1 cellular context compared by ENCODE assay signal in genomic region chr22:20020533-20021195, GRCh38.
TF ChIP-seq lines count a peak whose summit lies in the region.

A gene with protein sequence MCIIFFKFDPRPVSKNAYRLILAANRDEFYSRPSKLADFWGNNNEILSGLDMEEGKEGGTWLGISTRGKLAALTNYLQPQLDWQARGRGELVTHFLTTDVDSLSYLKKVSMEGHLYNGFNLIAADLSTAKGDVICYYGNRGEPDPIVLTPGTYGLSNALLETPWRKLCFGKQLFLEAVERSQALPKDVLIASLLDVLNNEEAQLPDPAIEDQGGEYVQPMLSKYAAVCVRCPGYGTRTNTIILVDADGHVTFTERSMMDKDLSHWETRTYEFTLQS (plus strand): TSS chr22:20021110. CDS start chr22:20036799, 15,689 bp downstream.

TF ChIP-seq in K562, 482 proteins besides CTCF, POLR2A, EP300 and RAD21 (continued from another document and continues in another):
- TF ChIP-seq GMEB1 (CRISPR knock-in tag; IDR thresholded peaks at IDR 0.05) (peak; percentile 83), NCOA4 (IDR thresholded peaks at IDR 0.05; ENCODE audit: partially characterized antibody) (no peak), RBM15 (IDR thresholded peaks at IDR 0.05; ENCODE audit: insufficient read depth, low read length) (no peak), PTBP1 (IDR thresholded peaks at IDR 0.05; ENCODE audit: low read depth, low read length) (no peak), ZNF436 (CRISPR knock-in tag; IDR thresholded peaks at IDR 0.05) (no peak), CCNT2 (IDR thresholded peaks at IDR 0.05; ENCODE audit: borderline replicate concordance, extremely low read depth, insufficient read length, low read depth, low read length) (no peak), TFAM (CRISPR knock-in tag; conservative IDR thresholded peaks at IDR 0.05) (no peak), MEF2A (IDR thresholded peaks at IDR 0.05; ENCODE audit: control insufficient read depth, low read depth, low read length) (no peak), ZNF592 (IDR thresholded peaks at IDR 0.05) (no peak), E2F1 (CRISPR knock-in tag; IDR thresholded peaks at IDR 0.05) (peak; percentile 94; the same call in 1 of the 2 replicates), RBM25 (IDR thresholded peaks at IDR 0.05; ENCODE audit: low read depth, low read length, severe bottlenecking) (no peak), STAG1 (CRISPR knock-in tag; IDR thresholded peaks at IDR 0.05; ENCODE audit: borderline replicate concordance) (no peak), POU5F1 (IDR thresholded peaks at IDR 0.05; ENCODE audit: borderline replicate concordance, low read depth, low read length, partially characterized antibody) (peak; percentile 47), ZKSCAN1 (IDR thresholded peaks at IDR 0.05; ENCODE audit: low read depth, low read length) (peak; percentile 23; the same call in 1 of the 2 replicates)
- TF ChIP-seq, protein P1, sequence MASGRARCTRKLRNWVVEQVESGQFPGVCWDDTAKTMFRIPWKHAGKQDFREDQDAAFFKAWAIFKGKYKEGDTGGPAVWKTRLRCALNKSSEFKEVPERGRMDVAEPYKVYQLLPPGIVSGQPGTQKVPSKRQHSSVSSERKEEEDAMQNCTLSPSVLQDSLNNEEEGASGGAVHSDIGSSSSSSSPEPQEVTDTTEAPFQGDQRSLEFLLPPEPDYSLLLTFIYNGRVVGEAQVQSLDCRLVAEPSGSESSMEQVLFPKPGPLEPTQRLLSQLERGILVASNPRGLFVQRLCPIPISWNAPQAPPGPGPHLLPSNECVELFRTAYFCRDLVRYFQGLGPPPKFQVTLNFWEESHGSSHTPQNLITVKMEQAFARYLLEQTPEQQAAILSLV (tag; IDR thresholded peaks at IDR 0.05) = no peak
- TF ChIP-seq, protein P2, sequence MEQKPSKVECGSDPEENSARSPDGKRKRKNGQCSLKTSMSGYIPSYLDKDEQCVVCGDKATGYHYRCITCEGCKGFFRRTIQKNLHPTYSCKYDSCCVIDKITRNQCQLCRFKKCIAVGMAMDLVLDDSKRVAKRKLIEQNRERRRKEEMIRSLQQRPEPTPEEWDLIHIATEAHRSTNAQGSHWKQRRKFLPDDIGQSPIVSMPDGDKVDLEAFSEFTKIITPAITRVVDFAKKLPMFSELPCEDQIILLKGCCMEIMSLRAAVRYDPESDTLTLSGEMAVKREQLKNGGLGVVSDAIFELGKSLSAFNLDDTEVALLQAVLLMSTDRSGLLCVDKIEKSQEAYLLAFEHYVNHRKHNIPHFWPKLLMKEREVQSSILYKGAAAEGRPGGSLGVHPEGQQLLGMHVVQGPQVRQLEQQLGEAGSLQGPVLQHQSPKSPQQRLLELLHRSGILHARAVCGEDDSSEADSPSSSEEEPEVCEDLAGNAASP (IDR thresholded peaks at IDR 0.05) = no peak
- TF ChIP-seq, protein P3, sequence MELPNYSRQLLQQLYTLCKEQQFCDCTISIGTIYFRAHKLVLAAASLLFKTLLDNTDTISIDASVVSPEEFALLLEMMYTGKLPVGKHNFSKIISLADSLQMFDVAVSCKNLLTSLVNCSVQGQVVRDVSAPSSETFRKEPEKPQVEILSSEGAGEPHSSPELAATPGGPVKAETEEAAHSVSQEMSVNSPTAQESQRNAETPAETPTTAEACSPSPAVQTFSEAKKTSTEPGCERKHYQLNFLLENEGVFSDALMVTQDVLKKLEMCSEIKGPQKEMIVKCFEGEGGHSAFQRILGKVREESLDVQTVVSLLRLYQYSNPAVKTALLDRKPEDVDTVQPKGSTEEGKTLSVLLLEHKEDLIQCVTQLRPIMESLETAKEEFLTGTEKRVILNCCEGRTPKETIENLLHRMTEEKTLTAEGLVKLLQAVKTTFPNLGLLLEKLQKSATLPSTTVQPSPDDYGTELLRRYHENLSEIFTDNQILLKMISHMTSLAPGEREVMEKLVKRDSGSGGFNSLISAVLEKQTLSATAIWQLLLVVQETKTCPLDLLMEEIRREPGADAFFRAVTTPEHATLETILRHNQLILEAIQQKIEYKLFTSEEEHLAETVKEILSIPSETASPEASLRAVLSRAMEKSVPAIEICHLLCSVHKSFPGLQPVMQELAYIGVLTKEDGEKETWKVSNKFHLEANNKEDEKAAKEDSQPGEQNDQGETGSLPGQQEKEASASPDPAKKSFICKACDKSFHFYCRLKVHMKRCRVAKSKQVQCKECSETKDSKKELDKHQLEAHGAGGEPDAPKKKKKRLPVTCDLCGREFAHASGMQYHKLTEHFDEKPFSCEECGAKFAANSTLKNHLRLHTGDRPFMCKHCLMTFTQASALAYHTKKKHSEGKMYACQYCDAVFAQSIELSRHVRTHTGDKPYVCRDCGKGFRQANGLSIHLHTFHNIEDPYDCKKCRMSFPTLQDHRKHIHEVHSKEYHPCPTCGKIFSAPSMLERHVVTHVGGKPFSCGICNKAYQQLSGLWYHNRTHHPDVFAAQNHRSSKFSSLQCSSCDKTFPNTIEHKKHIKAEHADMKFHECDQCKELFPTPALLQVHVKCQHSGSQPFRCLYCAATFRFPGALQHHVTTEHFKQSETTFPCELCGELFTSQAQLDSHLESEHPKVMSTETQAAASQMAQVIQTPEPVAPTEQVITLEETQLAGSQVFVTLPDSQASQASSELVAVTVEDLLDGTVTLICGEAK (IDR thresholded peaks at IDR 0.05) = no peak
- TF ChIP-seq, protein P3 (CRISPR knock-in tag; IDR thresholded peaks at IDR 0.05) = no peak
- TF ChIP-seq, protein P4, sequence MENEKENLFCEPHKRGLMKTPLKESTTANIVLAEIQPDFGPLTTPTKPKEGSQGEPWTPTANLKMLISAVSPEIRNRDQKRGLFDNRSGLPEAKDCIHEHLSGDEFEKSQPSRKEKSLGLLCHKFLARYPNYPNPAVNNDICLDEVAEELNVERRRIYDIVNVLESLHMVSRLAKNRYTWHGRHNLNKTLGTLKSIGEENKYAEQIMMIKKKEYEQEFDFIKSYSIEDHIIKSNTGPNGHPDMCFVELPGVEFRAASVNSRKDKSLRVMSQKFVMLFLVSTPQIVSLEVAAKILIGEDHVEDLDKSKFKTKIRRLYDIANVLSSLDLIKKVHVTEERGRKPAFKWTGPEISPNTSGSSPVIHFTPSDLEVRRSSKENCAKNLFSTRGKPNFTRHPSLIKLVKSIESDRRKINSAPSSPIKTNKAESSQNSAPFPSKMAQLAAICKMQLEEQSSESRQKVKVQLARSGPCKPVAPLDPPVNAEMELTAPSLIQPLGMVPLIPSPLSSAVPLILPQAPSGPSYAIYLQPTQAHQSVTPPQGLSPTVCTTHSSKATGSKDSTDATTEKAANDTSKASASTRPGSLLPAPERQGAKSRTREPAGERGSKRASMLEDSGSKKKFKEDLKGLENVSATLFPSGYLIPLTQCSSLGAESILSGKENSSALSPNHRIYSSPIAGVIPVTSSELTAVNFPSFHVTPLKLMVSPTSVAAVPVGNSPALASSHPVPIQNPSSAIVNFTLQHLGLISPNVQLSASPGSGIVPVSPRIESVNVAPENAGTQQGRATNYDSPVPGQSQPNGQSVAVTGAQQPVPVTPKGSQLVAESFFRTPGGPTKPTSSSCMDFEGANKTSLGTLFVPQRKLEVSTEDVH (IDR thresholded peaks at IDR 0.05; ENCODE audit: low read depth, partially characterized antibody) = no peak
- TF ChIP-seq, protein P5, sequence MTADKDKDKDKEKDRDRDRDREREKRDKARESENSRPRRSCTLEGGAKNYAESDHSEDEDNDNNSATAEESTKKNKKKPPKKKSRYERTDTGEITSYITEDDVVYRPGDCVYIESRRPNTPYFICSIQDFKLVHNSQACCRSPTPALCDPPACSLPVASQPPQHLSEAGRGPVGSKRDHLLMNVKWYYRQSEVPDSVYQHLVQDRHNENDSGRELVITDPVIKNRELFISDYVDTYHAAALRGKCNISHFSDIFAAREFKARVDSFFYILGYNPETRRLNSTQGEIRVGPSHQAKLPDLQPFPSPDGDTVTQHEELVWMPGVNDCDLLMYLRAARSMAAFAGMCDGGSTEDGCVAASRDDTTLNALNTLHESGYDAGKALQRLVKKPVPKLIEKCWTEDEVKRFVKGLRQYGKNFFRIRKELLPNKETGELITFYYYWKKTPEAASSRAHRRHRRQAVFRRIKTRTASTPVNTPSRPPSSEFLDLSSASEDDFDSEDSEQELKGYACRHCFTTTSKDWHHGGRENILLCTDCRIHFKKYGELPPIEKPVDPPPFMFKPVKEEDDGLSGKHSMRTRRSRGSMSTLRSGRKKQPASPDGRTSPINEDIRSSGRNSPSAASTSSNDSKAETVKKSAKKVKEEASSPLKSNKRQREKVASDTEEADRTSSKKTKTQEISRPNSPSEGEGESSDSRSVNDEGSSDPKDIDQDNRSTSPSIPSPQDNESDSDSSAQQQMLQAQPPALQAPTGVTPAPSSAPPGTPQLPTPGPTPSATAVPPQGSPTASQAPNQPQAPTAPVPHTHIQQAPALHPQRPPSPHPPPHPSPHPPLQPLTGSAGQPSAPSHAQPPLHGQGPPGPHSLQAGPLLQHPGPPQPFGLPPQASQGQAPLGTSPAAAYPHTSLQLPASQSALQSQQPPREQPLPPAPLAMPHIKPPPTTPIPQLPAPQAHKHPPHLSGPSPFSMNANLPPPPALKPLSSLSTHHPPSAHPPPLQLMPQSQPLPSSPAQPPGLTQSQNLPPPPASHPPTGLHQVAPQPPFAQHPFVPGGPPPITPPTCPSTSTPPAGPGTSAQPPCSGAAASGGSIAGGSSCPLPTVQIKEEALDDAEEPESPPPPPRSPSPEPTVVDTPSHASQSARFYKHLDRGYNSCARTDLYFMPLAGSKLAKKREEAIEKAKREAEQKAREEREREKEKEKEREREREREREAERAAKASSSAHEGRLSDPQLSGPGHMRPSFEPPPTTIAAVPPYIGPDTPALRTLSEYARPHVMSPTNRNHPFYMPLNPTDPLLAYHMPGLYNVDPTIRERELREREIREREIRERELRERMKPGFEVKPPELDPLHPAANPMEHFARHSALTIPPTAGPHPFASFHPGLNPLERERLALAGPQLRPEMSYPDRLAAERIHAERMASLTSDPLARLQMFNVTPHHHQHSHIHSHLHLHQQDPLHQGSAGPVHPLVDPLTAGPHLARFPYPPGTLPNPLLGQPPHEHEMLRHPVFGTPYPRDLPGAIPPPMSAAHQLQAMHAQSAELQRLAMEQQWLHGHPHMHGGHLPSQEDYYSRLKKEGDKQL (CRISPR knock-in tag; IDR thresholded peaks at IDR 0.05; ENCODE audit: borderline replicate concordance) = no peak
